In genomic region chr6:108622601-108623335, GRCh38 we compare ENCODE assay signal across 8 cellular contexts.
DNase-seq lines count a peak whose midpoint lies in the region; ATAC-seq and TF ChIP-seq lines count a peak whose summit lies in the region.

No MANE protein-coding gene starts in this region.

- CTCF ChIA-PET in PC-9 (lab: Charles Lee) (interaction anchor here (0.6 to 0.7 kb wide), 4 partner anchors 16 to 384 kb away, joined by 5 to 8 read pairs (median 7); no protein-coding TSS in a partner anchor), HEK293T (lab: Yijun Ruan, JAX) (interaction anchor here (0.6 to 1.0 kb wide), 2 partner anchors 44 to 52 kb away, joined by 3 read pairs; no protein-coding TSS in a partner anchor)

- H3K4me3 ChIP-seq in BE2C (ENCODE audit: low read depth, low read length) (no peak overlapping the region), PC-9 (no peak overlapping the region), esophagus (ENCODE audit: low read depth in 1 of 2, low read length in 2 of 2) (no peak overlapping the region)

- peaks cover 36% of the 10 kb centered on the region for H3K4me1 Mint-ChIP-seq in neural crest cell
- peaks cover 8% of the 10 kb centered on the region for H3K4me1 Mint-ChIP-seq in activated T-helper 1 cell treated with anti-CD3 and anti-CD28 coated beads, Interleukin-12 subunit alpha, Interleukin-12 subunit beta, Interleukin-2, Interleukin-4 antibody, amounts not matched to agents 30 ng/mL and 10 ng/mL and 1 ng/mL, durations not matched to agents 14 hours and 24 hours and 36 hours (ENCODE audit: low read depth)

- H3K79me2 ChIP-seq in PC-9 (ENCODE audit: low read depth) = peaks cover 100% of the 10 kb centered on the region

- H3K27ac Mint-ChIP-seq in neural crest cell (ENCODE audit: unreplicated experiment) = peak overlapping the region; percentile 93
- H3K27ac Mint-ChIP-seq in activated T-helper 1 cell treated with anti-CD3 and anti-CD28 coated beads, Interleukin-12 subunit alpha, Interleukin-12 subunit beta, Interleukin-2, Interleukin-4 antibody, amounts not matched to agents 30 ng/mL and 10 ng/mL and 1 ng/mL, durations not matched to agents 14 hours and 24 hours and 36 hours = no peak overlapping the region

- no TSS peak for BruUV-seq in PC-9 (replicated peaks; lab: Mats Ljungman, UMichigan)

- no peak overlapping the region for H3K4me2 ChIP-seq in PC-9

- peaks cover 11% of the 10 kb centered on the region for H3K4me1 ChIP-seq in BE2C
- H3K4me1 ChIP-seq in PC-9 (replicated peaks; ENCODE audit: insufficient read depth) = peaks cover 48% of the 10 kb centered on the region
- H3K4me1 ChIP-seq in esophagus (ENCODE audit: control insufficient read depth in 2 of 2, insufficient read depth in 2 of 2, low read length in 1 of 2) = peaks cover 11 to 18% of the 10 kb centered on the region in 2 donors

- ATAC-seq in GM18502 (IDR thresholded peaks at IDR 0.05; ENCODE audit: poor library complexity, unreplicated experiment) = no peak

- no peaks in the 10 kb centered on the region for H3K9me3 ChIP-seq in BE2C
- no peaks in the 10 kb centered on the region for H3K9me3 ChIP-seq in PC-9 (ENCODE audit: insufficient read depth, low read depth)
- no peaks in the 10 kb centered on the region for H3K9me3 ChIP-seq in esophagus (ENCODE audit: control insufficient read depth in 2 of 2, insufficient read depth in 1 of 2, low read depth in 1 of 2, low read length in 1 of 2)

- TF ChIP-seq CTCF in BE2C (IDR thresholded peaks at IDR 0.05; ENCODE audit: low read depth, low read length) (peak; percentile 35), PC-9 (conservative IDR thresholded peaks at IDR 0.05) (no peak), neural crest cell (conservative IDR thresholded peaks at IDR 0.05) (no peak)

- POLR2A ChIA-PET in PC-9 (lab: Charles Lee; ENCODE audit: unreplicated experiment) (no interaction called here), HEK293T (lab: Yijun Ruan, JAX) (no interaction called here)

- no peak overlapping the region for H3K4me3 Mint-ChIP-seq in neural crest cell
- no peak overlapping the region for H3K4me3 Mint-ChIP-seq in activated T-helper 1 cell treated with anti-CD3 and anti-CD28 coated beads, Interleukin-12 subunit alpha, Interleukin-12 subunit beta, Interleukin-2, Interleukin-4 antibody, amounts not matched to agents 30 ng/mL and 10 ng/mL and 1 ng/mL, durations not matched to agents 14 hours and 24 hours and 36 hours

- H3K36me3 ChIP-seq in BE2C (no peaks in the 10 kb centered on the region), PC-9 (ENCODE audit: low read depth) (0 out of 2 replicates have a peak, but pooled peaks cover under 1% of the 10 kb centered on the region), esophagus (ENCODE audit: control insufficient read depth in 2 of 2, insufficient read depth in 2 of 2, low read length in 1 of 2) (peaks cover 0 to 2% of the 10 kb centered on the region in 2 donors)

- intact Hi-C loops in PC-9 (cut with micrococcal nuclease; ENCODE audit: unreplicated experiment) = loop anchor here (5.0 kb wide), 1 partner anchor 35 kb away; no protein-coding TSS in a partner anchor
- intact Hi-C loops in activated T-helper 1 cell treated with anti-CD3 and anti-CD28 coated beads, Interleukin-12 subunit alpha, Interleukin-12 subunit beta, Interleukin-2, Interleukin-4 antibody, amounts not matched to agents 30 ng/mL and 10 ng/mL and 1 ng/mL, durations not matched to agents 14 hours and 24 hours and 36 hours (cut with micrococcal nuclease) = no loop called here

- no peaks in the 10 kb centered on the region for H3K9me2 ChIP-seq in PC-9 (ENCODE audit: insufficient read depth)

- H3K27ac ChIP-seq in PC-9 (0 out of 2 replicates have a peak overlapping the region, but pooled peaks have one; percentile 5), esophagus (ENCODE audit: low read depth in 2 of 2, low read length in 1 of 2) (peak overlapping the region; percentile 48 to 70)

- DNase-seq in BE2C (peak; percentile 69), PC-9 (no peak), neural crest cell (ENCODE audit: low read depth, low spot score) (no peak), HEK293T (ENCODE audit: extremely low spot score) (no peak)
- no peak for DNase-seq in activated T-helper 1 cell treated with anti-CD3 and anti-CD28 coated beads, Interleukin-12 subunit alpha, Interleukin-12 subunit beta, Interleukin-2, Interleukin-4 antibody, amounts not matched to agents 30 ng/mL and 10 ng/mL and 1 ng/mL, durations not matched to agents 14 hours and 24 hours and 36 hours (ENCODE audit: low spot score)
- DNase-seq in central memory CD4-positive, alpha-beta T cell = no peak

- no peaks in the 10 kb centered on the region for H3K27me3 Mint-ChIP-seq in neural crest cell (ENCODE audit: low read depth)
- peaks cover 4% of the 10 kb centered on the region for H3K27me3 Mint-ChIP-seq in activated T-helper 1 cell treated with anti-CD3 and anti-CD28 coated beads, Interleukin-12 subunit alpha, Interleukin-12 subunit beta, Interleukin-2, Interleukin-4 antibody, amounts not matched to agents 30 ng/mL and 10 ng/mL and 1 ng/mL, durations not matched to agents 14 hours and 24 hours and 36 hours (ENCODE audit: insufficient read depth)

- 64 to 69% methylated on average over 11 of the region's 11 CpGs for WGBS in esophagus, 2 donors

- no peak overlapping the region for H2AFZ ChIP-seq in PC-9

- H4K20me1 ChIP-seq in PC-9 (ENCODE audit: insufficient read depth) = peaks cover 98% of the 10 kb centered on the region

- no peaks in the 10 kb centered on the region for H3K27me3 ChIP-seq in BE2C
- H3K27me3 ChIP-seq in PC-9 (ENCODE audit: insufficient read depth, low read depth) = no peaks in the 10 kb centered on the region
- no peaks in the 10 kb centered on the region for H3K27me3 ChIP-seq in esophagus (ENCODE audit: control insufficient read depth in 1 of 2, insufficient read depth in 2 of 2, low read length in 2 of 2)

- H3K36me3 Mint-ChIP-seq in neural crest cell (ENCODE audit: low read depth) = peaks cover 2% of the 10 kb centered on the region
- no peaks in the 10 kb centered on the region for H3K36me3 Mint-ChIP-seq in activated T-helper 1 cell treated with anti-CD3 and anti-CD28 coated beads, Interleukin-12 subunit alpha, Interleukin-12 subunit beta, Interleukin-2, Interleukin-4 antibody, amounts not matched to agents 30 ng/mL and 10 ng/mL and 1 ng/mL, durations not matched to agents 14 hours and 24 hours and 36 hours (ENCODE audit: low read depth)

- peaks cover 24% of the 10 kb centered on the region for H3F3A ChIP-seq in PC-9 (ENCODE audit: insufficient read depth, low read depth)

- no peaks in the 10 kb centered on the region for H3K9me3 Mint-ChIP-seq in neural crest cell
- H3K9me3 Mint-ChIP-seq in activated T-helper 1 cell treated with anti-CD3 and anti-CD28 coated beads, Interleukin-12 subunit alpha, Interleukin-12 subunit beta, Interleukin-2, Interleukin-4 antibody, amounts not matched to agents 30 ng/mL and 10 ng/mL and 1 ng/mL, durations not matched to agents 14 hours and 24 hours and 36 hours = no peaks in the 10 kb centered on the region

TF ChIP-seq in HEK293T, 16 proteins besides CTCF, POLR2A, EP300 and RAD21:
- TF ChIP-seq BHLHE40 (IDR thresholded peaks at IDR 0.05; ENCODE audit: borderline replicate concordance) (no peak), PKNOX1 (IDR thresholded peaks at IDR 0.05) (no peak), FOXK2 (IDR thresholded peaks at IDR 0.05) (no peak), L3MBTL2 (conservative IDR thresholded peaks at IDR 0.05) (no peak), CTBP1 (IDR thresholded peaks at IDR 0.05; ENCODE audit: borderline replicate concordance) (no peak), SUZ12 (IDR thresholded peaks at IDR 0.05) (no peak), ARNT (IDR thresholded peaks at IDR 0.05) (no peak), NFRKB (IDR thresholded peaks at IDR 0.05) (no peak), LEF1 (IDR thresholded peaks at IDR 0.05; ENCODE audit: borderline replicate concordance) (no peak), ZNF384 (IDR thresholded peaks at IDR 0.05) (no peak), HDGF (IDR thresholded peaks at IDR 0.05; ENCODE audit: borderline replicate concordance) (no peak), FOXA1 (IDR thresholded peaks at IDR 0.05) (no peak), TARDBP (IDR thresholded peaks at IDR 0.05) (no peak), SP1 (IDR thresholded peaks at IDR 0.05) (no peak), ELF4 (IDR thresholded peaks at IDR 0.05) (no peak), FOXM1 (IDR thresholded peaks at IDR 0.05; ENCODE audit: borderline replicate concordance) (no peak)
TF ChIP-seq in HEK293T: peak in this region for 0.
